21 cellular contexts compared by ENCODE assay signal in genomic region chr2:18740428-18740827, GRCh38.
DNase-seq lines count a peak whose midpoint lies in the region; ATAC-seq and TF ChIP-seq lines count a peak whose summit lies in the region.
"Had no signal": no experiment of that assay in that cellular context is flagged by ENCODE, and none has a peak within 500 bp of the region (broad histone marks: within the 10 kb centered on the region; RNA-seq: fewer than 3 reads in every experiment).

No MANE protein-coding gene starts in this region.

- intact Hi-C loops in left ventricle myocardium inferior (cut with micrococcal nuclease) (loop anchor here (10.0 kb wide), 3 partner anchors 216 to 1124 kb away; no protein-coding TSS in a partner anchor), posterior vena cava (cut with DNase I) (loop anchor here in 1 of 2 donors (5.0 to 10.0 kb wide), 2 partner anchors 218 to 1124 kb away; no protein-coding TSS in a partner anchor)

- peak; percentile 40 for DNase-seq in ELR (ENCODE audit: low read depth)
- peak; percentile 66 for DNase-seq in astrocyte of the spinal cord (ENCODE audit: low read depth, low spot score)
- DNase-seq in left ventricle myocardium inferior, result peak; percentile 74
- peak; percentile 91 for DNase-seq in posterior vena cava (ENCODE audit: low spot score)
- no peak for DNase-seq in dermis blood vessel endothelial cell
- DNase-seq in NCI-H1930 (lab: John Stamatoyannopoulos, UW), result no peak
- no peak for DNase-seq in NCI-H2081 (lab: John Stamatoyannopoulos, UW)
- DNase-seq: activated CD4-positive, alpha-beta T cell treated with anti-CD3 and anti-CD28 coated beads, Interleukin-2, amount 10 ng/mL, durations not matched to agents 24 days and 14 days; activated effector memory CD4-positive, alpha-beta T cell treated with Interleukin-2 at 50 U/mL for 16 hours; activated naive CD8-positive, alpha-beta T cell treated with anti-CD3 and anti-CD28 coated beads, Interleukin-2, amount 50 U/mL, for 24 hours; DMS 273 treated with DMSO at 0.1 percent for 48 hours; effector CD8-positive, alpha-beta T cell; esophagus squamous epithelium; mesendoderm; NCI-H2029; NCI-H510A had no signal

- no peak for ATAC-seq in HG03521 (IDR thresholded peaks at IDR 0.05; ENCODE audit: unreplicated experiment)
- ATAC-seq: activated naive CD8-positive, alpha-beta T cell treated with anti-CD3 and anti-CD28 coated beads, Interleukin-2, amount 50 U/mL, for 24 hours; HCT116; K562; natural killer cell treated with Interleukin-12 subunit alpha and Interleukin-12 subunit beta and Interleukin-15 and Interleukin-18, amount 100 ng/mL, for 72 hours had no signal

- H3K27ac ChIP-seq in left ventricle myocardium inferior (replicated peaks), result peak overlapping the region; percentile 64
- H3K27ac ChIP-seq: esophagus squamous epithelium, prostate gland had no signal

- H3K4me3 ChIP-seq in astrocyte of the spinal cord (ENCODE audit: low read depth, low read length) (no peak overlapping the region), left ventricle myocardium inferior (no peak overlapping the region)
- H3K4me3 ChIP-seq: esophagus squamous epithelium, K562, prostate gland had no signal

- no peaks in the 10 kb centered on the region for H3K36me3 ChIP-seq in left ventricle myocardium inferior
- H3K36me3 ChIP-seq: esophagus squamous epithelium, prostate gland had no signal

- in situ Hi-C loops in astrocyte of the spinal cord (cut with HindIII; ENCODE audit: low sequenced_read_pairs), result no loop called here

- TF ChIP-seq CTCF in astrocyte of the spinal cord (IDR thresholded peaks at IDR 0.05; ENCODE audit: low read depth, low read length) (no peak), left ventricle myocardium inferior (IDR thresholded peaks at IDR 0.05; ENCODE audit: borderline replicate concordance) (no peak)

- H3K27me3 ChIP-seq in left ventricle myocardium inferior (ENCODE audit: low read depth), result no peaks in the 10 kb centered on the region
- H3K27me3 ChIP-seq: esophagus squamous epithelium had no signal

- peaks cover 10% of the 10 kb centered on the region for H3K9me3 ChIP-seq in left ventricle myocardium inferior (replicated peaks)
- H3K9me3 ChIP-seq: esophagus squamous epithelium, prostate gland had no signal

- peaks cover 14% of the 10 kb centered on the region for H3K4me1 ChIP-seq in left ventricle myocardium inferior
- H3K4me1 ChIP-seq: esophagus squamous epithelium, prostate gland had no signal

Comparison
In these comparisons a context has a peak if more than half of its experiments do, and no peak if none do; other contexts are left out.
1. DNase-seq: peak in ELR (single experiment), astrocyte of the spinal cord (single experiment), left ventricle myocardium inferior (single experiment) and posterior vena cava (single experiment); none in dermis blood vessel endothelial cell (single experiment), NCI-H1930 (0 of 2) and NCI-H2081 (0 of 2).